Comparison of ENCODE assay signal across 16 cellular contexts in the genomic region with DNA sequence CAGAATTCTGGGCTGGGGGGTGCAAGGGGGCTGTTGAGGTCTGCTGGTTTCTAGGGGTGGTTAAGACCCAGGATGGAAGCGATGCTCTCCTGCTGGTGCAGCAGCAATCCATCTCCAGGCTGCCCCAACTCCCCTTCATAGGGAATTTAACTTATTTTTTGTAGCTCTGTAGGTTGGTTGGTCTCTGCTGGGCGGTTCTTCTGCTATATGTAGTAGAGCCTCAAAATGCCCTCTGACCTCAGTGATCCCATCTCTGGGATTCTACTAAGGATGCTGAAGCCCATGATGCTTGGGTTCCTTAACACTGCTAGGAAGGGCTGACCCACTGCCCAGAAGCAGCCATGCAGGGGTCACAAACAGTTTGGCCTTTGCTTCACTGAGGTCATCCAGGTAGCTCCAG. TPM values are rescaled to one million over a fixed set of nuclear protein-coding genes. Genes with fewer than 3 reads are reported as not detected.
DNase-seq lines count a peak whose midpoint lies in the region; ATAC-seq and TF ChIP-seq lines count a peak whose summit lies in the region.
"Had no signal": no experiment of that assay in that cellular context is flagged by ENCODE, and none has a peak within 500 bp of the region (broad histone marks: within the 10 kb centered on the region; RNA-seq: fewer than 3 reads in every experiment).

No MANE protein-coding gene starts in this region.

- no peak for DNase-seq in right atrium auricular region (ENCODE audit: low spot score)
- no peak for DNase-seq in left cardiac atrium
- DNase-seq in HCT116 (ENCODE audit: low read depth, low spot score) = no peak
- peak; percentile 33 for DNase-seq in chondrocyte (ENCODE audit: low spot score)
- DNase-seq in gastrocnemius medialis = no peak
- DNase-seq in SKM-1 treated with dmso at 0.1 percent for 144 hours (lab: John Stamatoyannopoulos, UW; ENCODE audit: unreplicated experiment) = no peak
- DNase-seq: 8988T; AML-193; CD4-positive, CD25-positive, alpha-beta regulatory T cell; DMS53 had no signal

- no peak for ATAC-seq in left cardiac atrium
- ATAC-seq in HCT116 = no peak
- ATAC-seq in gastrocnemius medialis = no peak
- ATAC-seq in HG03378 (IDR thresholded peaks at IDR 0.05; ENCODE audit: unreplicated experiment) = no peak
- ATAC-seq in GM18909 (IDR thresholded peaks at IDR 0.05; ENCODE audit: poor library complexity, unreplicated experiment) = no peak
- ATAC-seq: GM12878, K562 had no signal

- H3K4me3 ChIP-seq in right atrium auricular region (no peak overlapping the region), HCT116 (replicated peaks in 1 of 2; ENCODE audit: low read depth in 1 of 2, low read length in 2 of 2) (no peak overlapping the region), gastrocnemius medialis (no peak overlapping the region)
- H3K4me3 ChIP-seq: BLaER1 treated with 17β-estradiol and CSF1 and Interleukin-3, amounts not matched to agents 10 nM and 100 nM; GM12878; K562 had no signal

- H2AFZ ChIP-seq in HCT116 (ENCODE audit: low read depth, low read length, poor library complexity, severe bottlenecking) = no peak overlapping the region

- no TSS peak for BruUV-seq in HCT116 (replicated peaks; lab: Mats Ljungman, UMichigan)

- H3K79me2 ChIP-seq in HCT116 (ENCODE audit: insufficient read depth, low read length) = no peaks in the 10 kb centered on the region; the same call in 1 of the 2 replicates

- H3K9me3 Mint-ChIP-seq in chondrocyte (ENCODE audit: low read depth) = no peaks in the 10 kb centered on the region

- H3K27me3 ChIP-seq in right atrium auricular region (no peaks in the 10 kb centered on the region), HCT116 (ENCODE audit: insufficient read depth, low read length) (no peaks in the 10 kb centered on the region), gastrocnemius medialis (no peaks in the 10 kb centered on the region)

- H3K27me3 Mint-ChIP-seq in chondrocyte (ENCODE audit: low read depth) = no peaks in the 10 kb centered on the region
- H3K27me3 Mint-ChIP-seq: CD4-positive, CD25-positive, alpha-beta regulatory T cell had no signal

- intact Hi-C loops in left cardiac atrium (cut with DNase I) = no loop called here
- intact Hi-C loops in HCT116 (cut with micrococcal nuclease) = loop anchor here (5.0 kb wide), 1 partner anchor 61 kb away; no protein-coding TSS in a partner anchor
- intact Hi-C loops in gastrocnemius medialis (cut with DNase I; ENCODE audit: low total_unique reads) = no loop called here

- peak overlapping the region; percentile 75 for H3K4me2 ChIP-seq in HCT116 (ENCODE audit: low read length)

- POLR2A ChIA-PET in HCT116 (lab: Charles Lee) = no interaction called here

- H3K4me1 ChIP-seq in right atrium auricular region = peaks cover 0 to 57% of the 10 kb centered on the region in 2 donors
- peaks cover 24 to 27% of the 10 kb centered on the region in 2 experiments for H3K4me1 ChIP-seq in HCT116 (ENCODE audit: control insufficient read depth in 1 of 2, insufficient read depth in 2 of 2, low read length in 2 of 2)
- H3K4me1 ChIP-seq in gastrocnemius medialis = peaks cover 61% of the 10 kb centered on the region in 2 donors

- no peak for TF ChIP-seq POLR2A in HCT116 (IDR thresholded peaks at IDR 0.05; ENCODE audit: borderline replicate concordance, extremely low read depth, insufficient read depth, insufficient read length)
- TF ChIP-seq POLR2A in gastrocnemius medialis (IDR thresholded peaks at IDR 0.05) = no peak

- no peak for TF ChIP-seq RAD21 in HCT116 (IDR thresholded peaks at IDR 0.05; ENCODE audit: low read depth)

- H3K27ac Mint-ChIP-seq in chondrocyte (ENCODE audit: unreplicated experiment) = no peak overlapping the region

- H3K9me2 ChIP-seq in HCT116 (ENCODE audit: insufficient read depth) = no peaks in the 10 kb centered on the region

- no peak overlapping the region for H3K9ac ChIP-seq in HCT116 (ENCODE audit: low read length)
- H3K9ac ChIP-seq: BLaER1 treated with 17β-estradiol and CSF1 and Interleukin-3, amounts not matched to agents 10 nM and 100 nM had no signal

- no peak for TF ChIP-seq CTCF in right atrium auricular region (IDR thresholded peaks at IDR 0.05)
- TF ChIP-seq CTCF in HCT116 (IDR thresholded peaks at IDR 0.05 in 2 of 3, conservative IDR thresholded peaks at IDR 0.05 in 1 of 3; ENCODE audit: borderline replicate concordance in 1 of 3, insufficient read depth in 1 of 3, low read depth in 2 of 3, low read length in 2 of 3) = no peak
- no peak for TF ChIP-seq CTCF in chondrocyte (IDR thresholded peaks at IDR 0.05)
- TF ChIP-seq CTCF in gastrocnemius medialis (IDR thresholded peaks at IDR 0.05 in 4 of 5, conservative IDR thresholded peaks at IDR 0.05 in 1 of 5) = no peak

- H3K9me3 ChIP-seq in right atrium auricular region (no peaks in the 10 kb centered on the region), HCT116 (ENCODE audit: control insufficient read depth in 1 of 2, insufficient read depth in 1 of 2, low read depth in 1 of 2, low read length in 2 of 2) (no peaks in the 10 kb centered on the region), gastrocnemius medialis (no peaks in the 10 kb centered on the region)

- H4K20me1 ChIP-seq in HCT116 (ENCODE audit: insufficient read depth) = peaks cover 4% of the 10 kb centered on the region; the same call in 1 of the 2 replicates

- H3K4me1 Mint-ChIP-seq in chondrocyte (ENCODE audit: low read depth) = peaks cover 13% of the 10 kb centered on the region

- CTCF ChIA-PET in HCT116 (lab: Charles Lee) = interaction anchor here (1.4 to 1.6 kb wide), 2 partner anchors 31 to 112 kb away, joined by 4 to 5 read pairs; no protein-coding TSS in a partner anchor

- H3K4me3 Mint-ChIP-seq in chondrocyte (ENCODE audit: unreplicated experiment) = no peak overlapping the region

- peak overlapping the region; percentile 72 to 88 for H3K27ac ChIP-seq in right atrium auricular region
- no peak overlapping the region for H3K27ac ChIP-seq in HCT116 (ENCODE audit: low read depth, low read length)
- peak overlapping the region in 3 of 4 donors; percentile 77 to 83 (median 78) for H3K27ac ChIP-seq in gastrocnemius medialis
- H3K27ac ChIP-seq: BLaER1 treated with 17β-estradiol and CSF1 and Interleukin-3, amounts not matched to agents 10 nM and 100 nM had no signal

- RAD21 ChIA-PET in HCT116 (lab: Charles Lee; ENCODE audit: low non-redundant PET in 1 of 2, low total read pairs in 2 of 2, uncharacterized antibody in 2 of 2, unreplicated experiment in 2 of 2) = interaction anchor here in 1 of 2 experiments (0.6 kb wide), 1 partner anchor 34 kb away, joined by 6 read pairs; no protein-coding TSS in a partner anchor

- H3K36me3 ChIP-seq in right atrium auricular region = no peaks in the 10 kb centered on the region
- no peaks in the 10 kb centered on the region for H3K36me3 ChIP-seq in HCT116 (ENCODE audit: control insufficient read depth in 1 of 2, insufficient read depth in 2 of 2, low read length in 2 of 2)
- H3K36me3 ChIP-seq in gastrocnemius medialis = no peaks in the 10 kb centered on the region

- in situ Hi-C loops in gastrocnemius medialis (cut with MboI; ENCODE audit: low sequenced_read_pairs in 4 of 4) = no loop called here

- H3K36me3 Mint-ChIP-seq in chondrocyte (ENCODE audit: low read depth) = no peaks in the 10 kb centered on the region

TF ChIP-seq in HCT116, 20 proteins besides CTCF, POLR2A, EP300 and RAD21:
- TF ChIP-seq EGR1 (IDR thresholded peaks at IDR 0.05; ENCODE audit: low read depth) (no peak), ELF1 (IDR thresholded peaks at IDR 0.05; ENCODE audit: borderline replicate concordance, low read depth) (no peak), CBX3 (IDR thresholded peaks at IDR 0.05; ENCODE audit: low read depth) (no peak), ZFX (IDR thresholded peaks at IDR 0.05) (no peak), EZH2 (IDR thresholded peaks at IDR 0.05) (no peak), POLR2AphosphoS5 (IDR thresholded peaks at IDR 0.05; ENCODE audit: low read depth, low read length) (no peak), SIN3A (IDR thresholded peaks at IDR 0.05; ENCODE audit: low read depth) (no peak), FOSL1 (IDR thresholded peaks at IDR 0.05; ENCODE audit: low read depth) (no peak), SRF (IDR thresholded peaks at IDR 0.05; ENCODE audit: low read depth) (no peak), YY1 (IDR thresholded peaks at IDR 0.05; ENCODE audit: extremely low read depth, insufficient replicate concordance, low read depth, low read length) (no peak), JUND (IDR thresholded peaks at IDR 0.05) (no peak), EZH2phosphoT487 (IDR thresholded peaks at IDR 0.05; ENCODE audit: borderline replicate concordance) (no peak), ZNF274 (IDR thresholded peaks at IDR 0.05; ENCODE audit: low read depth, low read length) (no peak)
- TF ChIP-seq, protein P1, sequence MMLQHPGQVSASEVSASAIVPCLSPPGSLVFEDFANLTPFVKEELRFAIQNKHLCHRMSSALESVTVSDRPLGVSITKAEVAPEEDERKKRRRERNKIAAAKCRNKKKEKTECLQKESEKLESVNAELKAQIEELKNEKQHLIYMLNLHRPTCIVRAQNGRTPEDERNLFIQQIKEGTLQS (IDR thresholded peaks at IDR 0.05) = no peak
- TF ChIP-seq, protein P2, sequence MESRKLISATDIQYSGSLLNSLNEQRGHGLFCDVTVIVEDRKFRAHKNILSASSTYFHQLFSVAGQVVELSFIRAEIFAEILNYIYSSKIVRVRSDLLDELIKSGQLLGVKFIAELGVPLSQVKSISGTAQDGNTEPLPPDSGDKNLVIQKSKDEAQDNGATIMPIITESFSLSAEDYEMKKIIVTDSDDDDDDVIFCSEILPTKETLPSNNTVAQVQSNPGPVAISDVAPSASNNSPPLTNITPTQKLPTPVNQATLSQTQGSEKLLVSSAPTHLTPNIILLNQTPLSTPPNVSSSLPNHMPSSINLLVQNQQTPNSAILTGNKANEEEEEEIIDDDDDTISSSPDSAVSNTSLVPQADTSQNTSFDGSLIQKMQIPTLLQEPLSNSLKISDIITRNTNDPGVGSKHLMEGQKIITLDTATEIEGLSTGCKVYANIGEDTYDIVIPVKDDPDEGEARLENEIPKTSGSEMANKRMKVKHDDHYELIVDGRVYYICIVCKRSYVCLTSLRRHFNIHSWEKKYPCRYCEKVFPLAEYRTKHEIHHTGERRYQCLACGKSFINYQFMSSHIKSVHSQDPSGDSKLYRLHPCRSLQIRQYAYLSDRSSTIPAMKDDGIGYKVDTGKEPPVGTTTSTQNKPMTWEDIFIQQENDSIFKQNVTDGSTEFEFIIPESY (IDR thresholded peaks at IDR 0.05; ENCODE audit: extremely low read depth, insufficient replicate concordance, low read length) = no peak

RNA-seq across cellular contexts. Expression of a gene that starts 49.2 kb away (rescaled TPM):
- 10 to 100 TPM; 18.9 to 65.0 TPM for total RNA-seq in right atrium auricular region
- total RNA-seq in left cardiac atrium = 10 to 100 TPM; 17.6 to 43.3 TPM
- 19.5 TPM for total RNA-seq in HCT116 (2021; ENCODE audit: unreplicated experiment)
- polyA plus RNA-seq in HCT116 (2012) = 20.5 and 21.4 TPM in 2 replicates
- 8.8 to 10.8 TPM (median 9.5 TPM) in 3 replicates for total RNA-seq in chondrocyte
- 100 to 1,000 TPM; 104 to 220 (median 128) TPM for total RNA-seq in gastrocnemius medialis

RNA-seq across cellular contexts. Expression of a gene that starts 49.5 kb away (rescaled TPM):
- total RNA-seq in right atrium auricular region (under 1 TPM in 1 of 2 donors, not detected in 1; 0.47 TPM), left cardiac atrium (under 1 TPM; 0.05 to 0.12 TPM), HCT116 (2021; ENCODE audit: unreplicated experiment) (0.02 TPM), chondrocyte (not detected in 3 replicates), gastrocnemius medialis (under 1 TPM in 1 of 4 donors, not detected in 3; 0.03 TPM)
- 0.01 TPM in 2 replicates for polyA plus RNA-seq in HCT116 (2012)
- total RNA-seq: CD4-positive, CD25-positive, alpha-beta regulatory T cell; G401; GM12878 had no signal
- polyA plus RNA-seq: CD4-positive, CD25-positive, alpha-beta regulatory T cell; K562 had no signal
